Comparison of ENCODE assay signal across 12 cellular contexts in the genomic region with DNA sequence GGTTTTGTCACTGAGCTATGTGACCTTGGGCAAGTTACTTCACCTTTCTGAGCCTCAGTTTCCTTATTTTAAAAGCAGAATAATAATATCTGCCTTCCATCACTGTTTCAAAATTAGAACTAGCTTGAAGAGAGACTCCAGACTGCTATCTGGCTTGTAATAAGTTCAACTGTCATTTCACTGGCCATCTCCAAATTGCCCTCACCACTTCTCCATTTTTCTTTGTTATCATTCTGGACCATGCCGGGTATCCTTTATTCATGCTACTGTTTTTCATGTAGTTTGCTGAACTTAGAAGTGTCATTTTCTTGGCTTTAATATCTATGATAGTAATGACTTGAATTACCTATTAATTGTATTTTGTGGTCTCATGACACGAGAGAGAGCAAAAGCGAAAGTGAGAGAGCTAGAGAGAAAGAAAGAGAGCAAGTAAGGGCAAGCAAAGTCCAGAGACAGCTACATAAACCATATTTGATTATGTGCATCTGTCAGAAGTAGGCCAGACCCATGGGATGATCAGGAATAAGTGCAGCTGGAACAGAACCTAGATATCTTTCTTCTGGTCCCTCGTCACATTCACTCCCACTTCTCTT.
DNase-seq lines count a peak whose midpoint lies in the region; ATAC-seq and TF ChIP-seq lines count a peak whose summit lies in the region.
"Had no signal": no experiment of that assay in that cellular context is flagged by ENCODE, and none has a peak within 500 bp of the region (broad histone marks: within the 10 kb centered on the region; RNA-seq: fewer than 3 reads in every experiment).

No MANE protein-coding gene starts in this region.

- in situ Hi-C loops in ACHN (cut with HindIII; ENCODE audit: low pct_ligation_motif_present, low pct_unique_long_range_greater_than_20kb, low sequenced_read_pairs): no loop called here

- H3K36me3 Mint-ChIP-seq in stimulated activated memory B cell treated with anti-CD40 and anti-IgM and Interleukin-4, amounts not matched to agents 10 μg/mL and 1 μg/mL and 100 μg/mL, for 72 hours: no peaks in the 10 kb centered on the region
- H3K36me3 Mint-ChIP-seq: mesothelial cell of epicardium had no signal

- DNase-seq in GM10266 (ENCODE audit: extremely low spot score) (peak; percentile 13), GM20000 (ENCODE audit: low spot score) (peak; percentile 28), ACHN (no peak)
- DNase-seq in activated T-cell treated with anti-CD3 and anti-CD28 coated beads, Interleukin-2, amount 50 U/mL, for 48 hours: no peak
- DNase-seq: spleen, WERI-Rb-1 had no signal

- TF ChIP-seq CTCF in GM10266 (IDR thresholded peaks at IDR 0.05; ENCODE audit: control insufficient read depth, insufficient read depth, low read depth, missing control alignments) (no peak), GM20000 (IDR thresholded peaks at IDR 0.05; ENCODE audit: extremely low read depth, missing control alignments) (no peak), gastroesophageal sphincter (IDR thresholded peaks at IDR 0.05) (no peak)

- ATAC-seq in HG03354 (IDR thresholded peaks at IDR 0.05; ENCODE audit: poor library complexity, severe bottlenecking, unreplicated experiment) (peak; percentile 72), gastroesophageal sphincter (no peak), esophagus mucosa (no peak)
- no peak for ATAC-seq in stimulated activated memory B cell treated with anti-CD40 and anti-IgM and Interleukin-4, amounts not matched to agents 10 μg/mL and 1 μg/mL and 100 μg/mL, for 72 hours

- no peak for TF ChIP-seq EP300 in gastroesophageal sphincter (IDR thresholded peaks at IDR 0.05)

- H3K4me1 ChIP-seq in gastroesophageal sphincter: peaks cover 0 to 5% (median 0%) of the 10 kb centered on the region in 3 donors

- no peaks in the 10 kb centered on the region for H3K9me3 Mint-ChIP-seq in stimulated activated memory B cell treated with anti-CD40 and anti-IgM and Interleukin-4, amounts not matched to agents 10 μg/mL and 1 μg/mL and 100 μg/mL, for 72 hours
- H3K9me3 Mint-ChIP-seq: activated T-helper 2 cell treated with anti-CD3 and anti-CD28 coated beads, Interferon-gamma antibody, Interleukin-2, Interleukin-4, amounts not matched to agents 10 μg/mL and 5 μg/mL and 100 μg/mL, durations not matched to agents 14 hours and 24 hours and 36 hours; mesothelial cell of epicardium had no signal

- peaks cover 6% of the 10 kb centered on the region for H3K27me3 Mint-ChIP-seq in stimulated activated memory B cell treated with anti-CD40 and anti-IgM and Interleukin-4, amounts not matched to agents 10 μg/mL and 1 μg/mL and 100 μg/mL, for 72 hours

- peak overlapping the region in 3 of 4 donors; percentile 45 to 55 (median 47) for H3K27ac ChIP-seq in gastroesophageal sphincter
- H3K27ac ChIP-seq: WERI-Rb-1 had no signal

- no peaks in the 10 kb centered on the region for H3K27me3 ChIP-seq in gastroesophageal sphincter
- H3K27me3 ChIP-seq: spleen had no signal

- no peaks in the 10 kb centered on the region for H3K4me1 Mint-ChIP-seq in stimulated activated memory B cell treated with anti-CD40 and anti-IgM and Interleukin-4, amounts not matched to agents 10 μg/mL and 1 μg/mL and 100 μg/mL, for 72 hours

- H3K4me3 ChIP-seq in gastroesophageal sphincter: no peak overlapping the region
- H3K4me3 ChIP-seq: spleen had no signal

- no peak overlapping the region for H3K4me3 Mint-ChIP-seq in stimulated activated memory B cell treated with anti-CD40 and anti-IgM and Interleukin-4, amounts not matched to agents 10 μg/mL and 1 μg/mL and 100 μg/mL, for 72 hours
- H3K4me3 Mint-ChIP-seq: mesothelial cell of epicardium had no signal

- no peak for TF ChIP-seq POLR2A in gastroesophageal sphincter (IDR thresholded peaks at IDR 0.05)

- H3K27ac Mint-ChIP-seq in stimulated activated memory B cell treated with anti-CD40 and anti-IgM and Interleukin-4, amounts not matched to agents 10 μg/mL and 1 μg/mL and 100 μg/mL, for 72 hours: no peak overlapping the region
- H3K27ac Mint-ChIP-seq: activated T-helper 2 cell treated with anti-CD3 and anti-CD28 coated beads, Interferon-gamma antibody, Interleukin-2, Interleukin-4, amounts not matched to agents 10 μg/mL and 5 μg/mL and 100 μg/mL, durations not matched to agents 14 hours and 24 hours and 36 hours; mesothelial cell of epicardium had no signal

- 41 to 62% methylated on average over 3 to 4 of the region's 4 CpGs for WGBS in gastroesophageal sphincter (ENCODE audit: low coverage in 1 of 2), 2 donors

- no peaks in the 10 kb centered on the region for H3K9me3 ChIP-seq in gastroesophageal sphincter
- H3K9me3 ChIP-seq: spleen had no signal

- no peaks in the 10 kb centered on the region for H3K36me3 ChIP-seq in gastroesophageal sphincter
- H3K36me3 ChIP-seq: spleen, WERI-Rb-1 had no signal

Comparison
In these comparisons a context has a peak if more than half of its experiments do, and no peak if none do; other contexts are left out.
1. DNase-seq: peak in GM10266 (single experiment) and GM20000 (single experiment); none in ACHN (single experiment) and activated T-cell treated with anti-CD3 and anti-CD28 coated beads, Interleukin-2, amount 50 U/mL, for 48 hours (0 of 2).